1 cellular context compared by ENCODE assay signal in genomic region chr19:10960314-10961072, GRCh38.
A peak's percentile ranks its signal among the peaks of the same experiment; 100 is the strongest.
TF ChIP-seq lines count a peak whose summit lies in the region.

TSS of gene SMARCA4 (plus strand) at chr19:10961030. CDS start at chr19:10984152, 23,122 bp downstream.

TF ChIP-seq in HepG2, 621 proteins besides CTCF, POLR2A, EP300 and RAD21 (continued from another document and continues in another):
- TF ChIP-seq ZBTB2 (CRISPR knock-in tag; IDR thresholded peaks at IDR 0.05; ENCODE audit: low read depth) (peak; percentile 17), SOX6 (IDR thresholded peaks at IDR 0.05) (no peak), SOX6 (CRISPR knock-in tag; IDR thresholded peaks at IDR 0.05) (peak; percentile 31; the same call in 1 of the 2 replicates), ZNF234 (CRISPR knock-in tag; conservative IDR thresholded peaks at IDR 0.05) (no peak), ATF1 (CRISPR knock-in tag; IDR thresholded peaks at IDR 0.05) (no peak), FOXA1 (IDR thresholded peaks at IDR 0.05) (no peak), FOXA1 (CRISPR knock-in tag; IDR thresholded peaks at IDR 0.05) (no peak), ZNF782 (CRISPR knock-in tag; IDR thresholded peaks at IDR 0.05; ENCODE audit: borderline replicate concordance) (peak; percentile 35; the same call in 1 of the 2 replicates), ZNF614 (CRISPR knock-in tag; IDR thresholded peaks at IDR 0.05; ENCODE audit: borderline replicate concordance) (peak; percentile 47; the same call in 1 of the 2 replicates), ZNF552 (CRISPR knock-in tag; IDR thresholded peaks at IDR 0.05; ENCODE audit: borderline replicate concordance) (0 out of 2 replicates have a peak, but pooled peaks have one; percentile 73), ZNF263 (CRISPR knock-in tag; IDR thresholded peaks at IDR 0.05) (no peak), ZNF512B (CRISPR knock-in tag; IDR thresholded peaks at IDR 0.05; ENCODE audit: borderline replicate concordance) (no peak), ATF6 (CRISPR knock-in tag; conservative IDR thresholded peaks at IDR 0.05) (no peak), STAT5B (CRISPR knock-in tag; IDR thresholded peaks at IDR 0.05) (0 out of 2 replicates have a peak, but pooled peaks have one; percentile 43), ZNF136 (CRISPR knock-in tag; IDR thresholded peaks at IDR 0.05; ENCODE audit: low read depth) (no peak), ZNF441 (CRISPR knock-in tag; IDR thresholded peaks at IDR 0.05; ENCODE audit: borderline replicate concordance) (peak; percentile 21; the same call in 1 of the 2 replicates), MAF1 (CRISPR knock-in tag; IDR thresholded peaks at IDR 0.05; ENCODE audit: borderline replicate concordance) (peak; percentile 36; the same call in 1 of the 2 replicates), ZNF570 (CRISPR knock-in tag; IDR thresholded peaks at IDR 0.05; ENCODE audit: borderline replicate concordance) (no peak), NFE2L2 (IDR thresholded peaks at IDR 0.05; ENCODE audit: low read length) (no peak), ZNF337 (CRISPR knock-in tag; IDR thresholded peaks at IDR 0.05; ENCODE audit: borderline replicate concordance, low read depth) (0 out of 2 replicates have a peak, but pooled peaks have one; percentile 40), KMT2B (CRISPR knock-in tag; IDR thresholded peaks at IDR 0.05) (peak; percentile 71), ZNF10 (CRISPR knock-in tag; IDR thresholded peaks at IDR 0.05; ENCODE audit: borderline replicate concordance, low read depth) (no peak), ZNF841 (CRISPR knock-in tag; IDR thresholded peaks at IDR 0.05; ENCODE audit: borderline replicate concordance) (no peak), ZNF354B (CRISPR knock-in tag; IDR thresholded peaks at IDR 0.05) (no peak), AFF4 (CRISPR knock-in tag; IDR thresholded peaks at IDR 0.05) (peak; percentile 48; the same call in 1 of the 2 replicates), PAWR (CRISPR knock-in tag; IDR thresholded peaks at IDR 0.05; ENCODE audit: borderline replicate concordance) (no peak), MED13 (CRISPR knock-in tag; IDR thresholded peaks at IDR 0.05) (no peak), CREB1 (IDR thresholded peaks at IDR 0.05) (peak; percentile 9; the same call in 1 of the 2 replicates), CREB1 (CRISPR knock-in tag; IDR thresholded peaks at IDR 0.05) (no peak), ATRX (CRISPR knock-in tag; IDR thresholded peaks at IDR 0.05; ENCODE audit: borderline replicate concordance) (no peak), THAP9 (CRISPR knock-in tag; IDR thresholded peaks at IDR 0.05; ENCODE audit: borderline replicate concordance) (no peak; the same call in 1 of the 2 replicates), NKX3-1 (CRISPR knock-in tag; IDR thresholded peaks at IDR 0.05) (no peak), ZSCAN9 (CRISPR knock-in tag; IDR thresholded peaks at IDR 0.05; ENCODE audit: borderline replicate concordance) (no peak), GMEB1 (CRISPR knock-in tag; IDR thresholded peaks at IDR 0.05; ENCODE audit: borderline replicate concordance) (no peak; the same call in none of the 2 replicates), GZF1 (CRISPR knock-in tag; IDR thresholded peaks at IDR 0.05) (peak; percentile 36; the same call in 1 of the 2 replicates), NAIF1 (CRISPR knock-in tag; IDR thresholded peaks at IDR 0.05; ENCODE audit: borderline replicate concordance) (no peak), ZNF512 (CRISPR knock-in tag; IDR thresholded peaks at IDR 0.05) (no peak)
